Comparison of ENCODE assay signal across 2 cellular contexts in the genomic region with DNA sequence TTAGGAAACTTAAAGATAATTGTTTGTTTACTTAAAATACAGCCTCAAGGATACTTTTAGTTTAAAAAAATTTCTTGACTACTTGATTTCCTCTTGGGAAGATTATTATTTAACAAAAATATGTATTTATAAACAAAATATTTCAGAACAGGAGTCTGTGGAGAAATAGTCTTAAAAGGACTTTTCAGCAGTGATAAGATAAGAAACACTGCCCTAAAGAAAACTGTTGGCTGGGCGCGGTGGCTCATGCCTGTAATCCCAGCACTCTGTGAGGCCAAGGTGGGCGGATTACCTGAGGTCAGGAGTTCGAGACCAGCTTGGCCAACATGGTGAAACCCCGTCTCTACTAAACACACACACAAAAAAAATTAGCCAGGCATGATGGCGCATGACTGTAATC.
TF ChIP-seq lines count a peak whose summit lies in the region.

No MANE protein-coding gene starts in this region.

TF ChIP-seq in SK-N-SH, 30 proteins besides CTCF, POLR2A, EP300 and RAD21 (continued from another document):
- TF ChIP-seq FOSL2 (IDR thresholded peaks at IDR 0.05; ENCODE audit: borderline replicate concordance, low read depth) (no peak), NRF1 (IDR thresholded peaks at IDR 0.05; ENCODE audit: low read depth, low read length) (no peak), JUND (IDR thresholded peaks at IDR 0.05) (no peak), TAF1 (IDR thresholded peaks at IDR 0.05; ENCODE audit: borderline replicate concordance, low read depth, low read length) (no peak)
- TF ChIP-seq, protein P1, sequence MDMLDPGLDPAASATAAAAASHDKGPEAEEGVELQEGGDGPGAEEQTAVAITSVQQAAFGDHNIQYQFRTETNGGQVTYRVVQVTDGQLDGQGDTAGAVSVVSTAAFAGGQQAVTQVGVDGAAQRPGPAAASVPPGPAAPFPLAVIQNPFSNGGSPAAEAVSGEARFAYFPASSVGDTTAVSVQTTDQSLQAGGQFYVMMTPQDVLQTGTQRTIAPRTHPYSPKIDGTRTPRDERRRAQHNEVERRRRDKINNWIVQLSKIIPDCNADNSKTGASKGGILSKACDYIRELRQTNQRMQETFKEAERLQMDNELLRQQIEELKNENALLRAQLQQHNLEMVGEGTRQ (IDR thresholded peaks at IDR 0.05; ENCODE audit: borderline replicate concordance, low read depth, low read length): no peak
TF ChIP-seq in SK-N-SH: peak in this region for 0.

TF ChIP-seq in SK-N-SH treated with all-trans-retinoic acid at 6 μM for 48 hours, 23 proteins besides CTCF, POLR2A, EP300 and RAD21 (continued from another document):
- TF ChIP-seq TOX (CRISPR knock-in tag; IDR thresholded peaks at IDR 0.05; ENCODE audit: borderline replicate concordance): no peak
- TF ChIP-seq, protein P2, sequence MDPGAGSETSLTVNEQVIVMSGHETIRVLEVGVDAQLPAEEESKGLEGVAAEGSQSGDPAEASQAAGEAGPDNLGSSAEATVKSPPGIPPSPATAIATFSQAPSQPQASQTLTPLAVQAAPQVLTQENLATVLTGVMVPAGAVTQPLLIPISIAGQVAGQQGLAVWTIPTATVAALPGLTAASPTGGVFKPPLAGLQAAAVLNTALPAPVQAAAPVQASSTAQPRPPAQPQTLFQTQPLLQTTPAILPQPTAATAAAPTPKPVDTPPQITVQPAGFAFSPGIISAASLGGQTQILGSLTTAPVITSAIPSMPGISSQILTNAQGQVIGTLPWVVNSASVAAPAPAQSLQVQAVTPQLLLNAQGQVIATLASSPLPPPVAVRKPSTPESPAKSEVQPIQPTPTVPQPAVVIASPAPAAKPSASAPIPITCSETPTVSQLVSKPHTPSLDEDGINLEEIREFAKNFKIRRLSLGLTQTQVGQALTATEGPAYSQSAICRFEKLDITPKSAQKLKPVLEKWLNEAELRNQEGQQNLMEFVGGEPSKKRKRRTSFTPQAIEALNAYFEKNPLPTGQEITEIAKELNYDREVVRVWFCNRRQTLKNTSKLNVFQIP (CRISPR knock-in tag; IDR thresholded peaks at IDR 0.05; ENCODE audit: borderline replicate concordance, low read depth): no peak
TF ChIP-seq in SK-N-SH treated with all-trans-retinoic acid at 6 μM for 48 hours: peak in this region for 0.
